Comparison of ENCODE assay signal across 6 cellular contexts in genomic region chr4:189367832-189368231, GRCh38.
"Had no signal": no experiment of that assay in that cellular context is flagged by ENCODE, and none has a peak within 500 bp of the region (broad histone marks: within the 10 kb centered on the region; RNA-seq: fewer than 3 reads in every experiment).

No MANE protein-coding gene starts in this region.

- ATAC-seq: K562 had no signal

- H3K27me3 Mint-ChIP-seq: IgD-negative memory B cell had no signal

- FAIRE-seq: HTR-8/SVneo, K562 had no signal

- H3K27ac ChIP-seq: HL-60 had no signal

- DNase-seq: KBM-7, KG1 had no signal

- H3K4me3 Mint-ChIP-seq: IgD-negative memory B cell had no signal

- H3K4me3 ChIP-seq: K562 had no signal

- H3K36me3 Mint-ChIP-seq: IgD-negative memory B cell had no signal

- H3K27ac Mint-ChIP-seq: IgD-negative memory B cell had no signal
